ENCODE assay signal across 8 cellular contexts in the genomic region with DNA sequence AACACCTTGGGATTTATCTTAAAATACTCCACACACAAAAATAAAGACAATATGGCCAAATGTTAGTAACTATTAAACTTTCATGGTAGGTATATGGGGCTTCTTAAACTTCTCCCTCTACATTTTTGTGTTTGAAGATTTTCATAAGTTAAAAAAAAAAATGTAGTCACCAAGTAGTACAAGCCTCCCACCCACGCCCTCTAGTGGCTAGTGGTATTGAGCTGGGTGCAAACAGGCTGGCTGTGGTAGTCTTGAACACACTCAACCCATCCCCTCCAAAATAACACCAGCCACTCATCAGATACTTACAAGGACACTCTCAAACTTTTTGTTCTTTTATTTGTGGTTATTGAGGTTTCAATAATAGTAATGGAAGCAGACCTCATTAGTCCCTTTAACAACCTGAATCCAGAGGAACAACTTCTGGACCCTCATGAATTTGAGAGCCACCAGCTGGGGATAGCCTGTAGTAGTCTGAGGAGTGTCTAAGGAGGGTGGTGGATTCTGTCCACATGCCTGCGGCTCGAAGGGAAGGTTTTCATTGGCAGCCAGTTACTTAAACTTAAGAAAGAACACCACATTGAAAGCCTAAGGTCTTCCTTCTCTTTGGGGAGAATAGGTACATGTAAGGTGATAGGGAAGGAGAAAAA. TPM values are rescaled to one million over a fixed set of nuclear protein-coding genes. Genes with fewer than 3 reads are reported as not detected.
DNase-seq lines count a peak whose midpoint lies in the region; ATAC-seq and TF ChIP-seq lines count a peak whose summit lies in the region.

No MANE protein-coding gene starts in this region.

- CTCF ChIA-PET in GM10248 (lab: Yijun Ruan, JAX), result interaction anchor here (0.6 to 3.1 kb wide), 18 partner anchors 8 to 1143 kb away, joined by 3 to 13 read pairs (median 4); no protein-coding TSS in a partner anchor

- intact Hi-C loops in lower lobe of right lung (cut with DNase I), result no loop called here

- POLR2A ChIA-PET in GM10248 (lab: Yijun Ruan, JAX), result no interaction called here

- no peaks in the 10 kb centered on the region for H3K9me3 ChIP-seq in lower lobe of right lung

- H3K27me3 ChIP-seq in lower lobe of right lung (ENCODE audit: low read depth), result peaks cover 26% of the 10 kb centered on the region

- H3K4me3 ChIP-seq in choroid plexus epithelial cell (ENCODE audit: low read depth, low read length), result no peak overlapping the region
- no peak overlapping the region for H3K4me3 ChIP-seq in lower lobe of right lung

- H3K36me3 ChIP-seq in lower lobe of right lung, result no peaks in the 10 kb centered on the region

- TF ChIP-seq CTCF in GM10248 (IDR thresholded peaks at IDR 0.05; ENCODE audit: control extremely low read depth, extremely low read depth, low read depth, missing control alignments) (peak; percentile 83), choroid plexus epithelial cell (conservative IDR thresholded peaks at IDR 0.05; ENCODE audit: low read depth, low read length) (peak; percentile 97), lower lobe of right lung (IDR thresholded peaks at IDR 0.05) (peak; percentile 79)

- ATAC-seq in HG02885 (IDR thresholded peaks at IDR 0.05; ENCODE audit: poor library complexity, unreplicated experiment) (peak; percentile 74), lower lobe of right lung (peak; percentile 71 to 80)

- peaks cover 8% of the 10 kb centered on the region for H3K4me1 ChIP-seq in lower lobe of right lung

- peak; percentile 75 for DNase-seq in GM10248 (ENCODE audit: extremely low spot score)
- peak; percentile 27 for DNase-seq in NCI-H2227 treated with DMSO at 0.1 percent for 48 hours (lab: John Stamatoyannopoulos, UW)
- DNase-seq in activated CD4-positive, CD25-positive, alpha-beta regulatory T cell treated with anti-CD3 and anti-CD28 coated beads, Interleukin-2, amount 50 U/mL, for 72 hours, result peak; percentile 72
- DNase-seq in choroid plexus epithelial cell (ENCODE audit: low read depth), result peak; percentile 86
- peak; percentile 70 for DNase-seq in lower lobe of right lung
- peak; percentile 45 for DNase-seq in stimulated activated CD8-positive, alpha-beta memory T cell treated with anti-CD3 and anti-CD28 coated beads, Interleukin-12 subunit alpha, Interleukin-12 subunit beta, amount 100 ng/mL, for 4 hours (ENCODE audit: low read depth)
- DNase-seq in GOT3 (lab: John Stamatoyannopoulos, UW), result no peak

- H3K27ac ChIP-seq in lower lobe of right lung, result no peak overlapping the region

RNA-seq across cellular contexts. Expression of a gene that starts 15.6 kb away (rescaled TPM):
- total RNA-seq in lower lobe of right lung, result 0.12 TPM
